In the genomic region with DNA sequence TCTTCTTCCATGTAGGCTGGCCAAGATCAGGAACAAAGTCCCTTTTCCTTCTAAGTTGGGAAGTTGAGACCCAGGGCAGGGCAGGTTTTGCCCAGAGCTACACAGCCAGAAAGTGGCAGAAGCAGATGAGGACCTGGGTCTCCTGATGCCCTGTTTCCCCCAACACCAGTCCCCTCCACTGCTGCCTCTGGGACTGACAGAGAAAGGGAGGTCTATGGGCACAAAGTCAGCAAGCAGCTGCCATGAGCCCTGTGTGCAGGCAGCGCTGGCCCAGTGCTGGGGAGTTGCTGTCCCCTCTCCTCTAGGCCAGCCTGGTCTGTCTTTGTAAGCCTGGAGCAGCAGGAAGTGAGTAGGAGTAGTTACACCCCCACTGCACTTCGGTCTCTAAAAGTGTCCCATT, we compare ENCODE assay signal across 15 cellular contexts. TPM values are rescaled to one million over a fixed set of nuclear protein-coding genes. Genes with fewer than 3 reads are reported as not detected.
A peak's percentile ranks its signal among the peaks of the same experiment; 100 is the strongest.
DNase-seq lines count a peak whose midpoint lies in the region; ATAC-seq and TF ChIP-seq lines count a peak whose summit lies in the region.
"Had no signal": no experiment of that assay in that cellular context is flagged by ENCODE, and none has a peak within 500 bp of the region (broad histone marks: within the 10 kb centered on the region; RNA-seq: fewer than 3 reads in every experiment).

No MANE protein-coding gene starts in this region.

- H3K27me3 Mint-ChIP-seq in activated CD8-positive, alpha-beta memory T cell treated with anti-CD3 and anti-CD28 coated beads, Interleukin-2, amount 10 ng/mL, durations not matched to agents 7 days and 5 days: no peaks in the 10 kb centered on the region
- H3K27me3 Mint-ChIP-seq in type B pancreatic cell: peaks cover 7% of the 10 kb centered on the region

- TF ChIP-seq POLR2A in GM18505 (IDR thresholded peaks at IDR 0.05; ENCODE audit: borderline replicate concordance, extremely low read depth, insufficient read depth, insufficient read length): no peak

- peak overlapping the region; percentile 5 for H2AK5ac ChIP-seq in neuronal stem cell (ENCODE audit: low read depth, low read length)

- peak overlapping the region; percentile 4 to 83 for H3K27ac ChIP-seq in ascending aorta
- no peak overlapping the region for H3K27ac ChIP-seq in neuronal stem cell (replicated peaks; ENCODE audit: low read length)
- H3K27ac ChIP-seq: 22Rv1 had no signal

- no peak overlapping the region for H3K4ac ChIP-seq in neuronal stem cell (ENCODE audit: low read length)

- no peak overlapping the region for H2BK5ac ChIP-seq in neuronal stem cell (ENCODE audit: low read length)

- H3K14ac ChIP-seq in neuronal stem cell (ENCODE audit: low read length): no peak overlapping the region

- H2BK12ac ChIP-seq in neuronal stem cell (ENCODE audit: low read length): no peak overlapping the region

- no peak overlapping the region for H3K4me3 Mint-ChIP-seq in activated CD8-positive, alpha-beta memory T cell treated with anti-CD3 and anti-CD28 coated beads, Interleukin-2, amount 10 ng/mL, durations not matched to agents 7 days and 5 days
- no peak overlapping the region for H3K4me3 Mint-ChIP-seq in type B pancreatic cell
- H3K4me3 Mint-ChIP-seq: CD14-positive monocyte; CD8-positive, alpha-beta T cell; H9 had no signal

- peak overlapping the region; percentile 25 for H3K18ac ChIP-seq in neuronal stem cell (ENCODE audit: low read length)

- CTCF ChIA-PET in activated CD8-positive, alpha-beta memory T cell treated with anti-CD3 and anti-CD28 coated beads, Interleukin-2, amount 10 ng/mL, durations not matched to agents 7 days and 5 days (lab: Charles Lee): no interaction called here

- intact Hi-C loops in ascending aorta (cut with DNase I): no loop called here

- H3K27me3 ChIP-seq in ascending aorta (no peaks in the 10 kb centered on the region), neuronal stem cell (ENCODE audit: control insufficient read depth in 3 of 3, insufficient read depth in 3 of 3, low read depth in 1 of 3, low read length in 3 of 3) (no peaks in the 10 kb centered on the region)

- no peak overlapping the region for H3K4me2 ChIP-seq in neuronal stem cell (ENCODE audit: insufficient read depth, low read length, poor library complexity, severe bottlenecking)

- no CpG with 5 or more reads among the region's 2 CpGs for WGBS in neuronal stem cell (ENCODE audit: extremely low coverage in 2 of 2, insufficient read length in 2 of 2, insufficient replicate concordance in 1 of 2), 2 donors

- peak overlapping the region; percentile 32 for H2AFZ ChIP-seq in neuronal stem cell (ENCODE audit: low read length)

- no peaks in the 10 kb centered on the region for H3K79me1 ChIP-seq in neuronal stem cell (ENCODE audit: low read depth, low read length)

- no peak overlapping the region for H4K8ac ChIP-seq in neuronal stem cell (ENCODE audit: low read depth, low read length)

- H2BK15ac ChIP-seq in neuronal stem cell (ENCODE audit: low read length): no peak overlapping the region

- no peaks in the 10 kb centered on the region for H3K36me3 Mint-ChIP-seq in activated CD8-positive, alpha-beta memory T cell treated with anti-CD3 and anti-CD28 coated beads, Interleukin-2, amount 10 ng/mL, durations not matched to agents 7 days and 5 days
- H3K36me3 Mint-ChIP-seq in type B pancreatic cell: no peaks in the 10 kb centered on the region
- H3K36me3 Mint-ChIP-seq: CD14-positive monocyte; CD8-positive, alpha-beta T cell had no signal

- peaks cover 2% of the 10 kb centered on the region for H3K9me3 Mint-ChIP-seq in activated CD8-positive, alpha-beta memory T cell treated with anti-CD3 and anti-CD28 coated beads, Interleukin-2, amount 10 ng/mL, durations not matched to agents 7 days and 5 days (ENCODE audit: low read depth)
- H3K9me3 Mint-ChIP-seq in type B pancreatic cell: no peaks in the 10 kb centered on the region
- H3K9me3 Mint-ChIP-seq: CD8-positive, alpha-beta T cell; H9 had no signal

- no peaks in the 10 kb centered on the region for H3K4me1 Mint-ChIP-seq in activated CD8-positive, alpha-beta memory T cell treated with anti-CD3 and anti-CD28 coated beads, Interleukin-2, amount 10 ng/mL, durations not matched to agents 7 days and 5 days
- peaks cover 20% of the 10 kb centered on the region for H3K4me1 Mint-ChIP-seq in type B pancreatic cell (ENCODE audit: unreplicated experiment)
- H3K4me1 Mint-ChIP-seq: CD14-positive monocyte had no signal

- DNase-seq in activated CD8-positive, alpha-beta memory T cell treated with anti-CD3 and anti-CD28 coated beads for 24 hours: peak; percentile 26
- no peak for DNase-seq in activated CD8-positive, alpha-beta memory T cell treated with anti-CD3 and anti-CD28 coated beads, Interleukin-2, amount 10 ng/mL, durations not matched to agents 7 days and 5 days
- DNase-seq in ascending aorta (ENCODE audit: low spot score in 2 of 2) (no peak), neuronal stem cell (ENCODE audit: low spot score) (no peak), type B pancreatic cell (ENCODE audit: extremely low spot score, unreplicated experiment) (peak; percentile 43)
- DNase-seq in activated CD4-positive, CD25-positive, alpha-beta regulatory T cell treated with anti-CD3 and anti-CD28 coated beads, Interleukin-2, amount 50 U/mL, for 72 hours: no peak
- DNase-seq: COR-L47, DND-41, GDM1, GOT3, H9 had no signal

- ATAC-seq in activated CD8-positive, alpha-beta memory T cell treated with anti-CD3 and anti-CD28 coated beads, Interleukin-2, amount 10 ng/mL, durations not matched to agents 7 days and 5 days: no peak
- no peak for ATAC-seq in GM18505 (IDR thresholded peaks at IDR 0.05; ENCODE audit: unreplicated experiment)
- ATAC-seq: CD8-positive, alpha-beta T cell had no signal

- no peaks in the 10 kb centered on the region for H3K9me3 ChIP-seq in ascending aorta
- H3K9me3 ChIP-seq in neuronal stem cell (replicated peaks in 1 of 2; ENCODE audit: control insufficient read depth in 2 of 2, insufficient read depth in 1 of 2, low read depth in 1 of 2, low read length in 2 of 2): peaks cover 3% of the 10 kb centered on the region in 2 donors

- no peak overlapping the region for H2BK120ac ChIP-seq in neuronal stem cell (ENCODE audit: low read depth, low read length)

- H3K4me3 ChIP-seq in ascending aorta (no peak overlapping the region), neuronal stem cell (ENCODE audit: low read length in 2 of 2) (no peak overlapping the region)

- H3K4me1 ChIP-seq in ascending aorta (peaks cover 0 to 38% of the 10 kb centered on the region in 2 donors), neuronal stem cell (ENCODE audit: control insufficient read depth in 2 of 2, insufficient read depth in 1 of 2, low read depth in 1 of 2, low read length in 2 of 2) (peaks cover 13 to 14% of the 10 kb centered on the region in 2 donors)

- no peak overlapping the region for H4K91ac ChIP-seq in neuronal stem cell (ENCODE audit: low read depth, low read length, poor library complexity)

- H3K36me3 ChIP-seq in ascending aorta: no peaks in the 10 kb centered on the region
- no peaks in the 10 kb centered on the region for H3K36me3 ChIP-seq in neuronal stem cell (replicated peaks in 1 of 2; ENCODE audit: control insufficient read depth in 2 of 2, insufficient read depth in 2 of 2, low read length in 2 of 2)

- no peak overlapping the region for H3K27ac Mint-ChIP-seq in activated CD8-positive, alpha-beta memory T cell treated with anti-CD3 and anti-CD28 coated beads, Interleukin-2, amount 10 ng/mL, durations not matched to agents 7 days and 5 days
- H3K27ac Mint-ChIP-seq in type B pancreatic cell: no peak overlapping the region
- H3K27ac Mint-ChIP-seq: CD14-positive monocyte; CD8-positive, alpha-beta T cell; H9 had no signal

- TF ChIP-seq CTCF in ascending aorta (IDR thresholded peaks at IDR 0.05) (no peak), type B pancreatic cell (conservative IDR thresholded peaks at IDR 0.05) (no peak)

- H3K9ac ChIP-seq in neuronal stem cell (ENCODE audit: low read depth, low read length, poor library complexity): no peak overlapping the region

- H3K23ac ChIP-seq in neuronal stem cell (ENCODE audit: low read depth, low read length, poor library complexity): no peak overlapping the region

RNA-seq across cellular contexts. Expression of a gene that starts 46.9 kb away (rescaled TPM):
- 1 to 10 TPM in 1 of 2 experiments, under 1 TPM in 1; 0.33 to 2.1 TPM for total RNA-seq in activated CD8-positive, alpha-beta memory T cell treated with anti-CD3 and anti-CD28 coated beads, Interleukin-2, amount 10 ng/mL, durations not matched to agents 7 days and 5 days
- total RNA-seq in ascending aorta (33.2 TPM), type B pancreatic cell (ENCODE audit: low replicate concordance) (33.8 and 43.2 TPM in 2 replicates)
- 1.4 TPM for polyA plus RNA-seq in neuronal stem cell (2013, experiment 1 of 2)
- 1.7 TPM for polyA plus RNA-seq in neuronal stem cell (2013, experiment 2 of 2)
- polyA plus RNA-seq: CD14-positive monocyte had no signal

Comparison
In these comparisons a context has a peak if more than half of its experiments do, and no peak if none do; other contexts are left out.
1. DNase-seq: peak in activated CD8-positive, alpha-beta memory T cell treated with anti-CD3 and anti-CD28 coated beads for 24 hours (single experiment) and type B pancreatic cell (single experiment); none in activated CD8-positive, alpha-beta memory T cell treated with anti-CD3 and anti-CD28 coated beads, Interleukin-2, amount 10 ng/mL, durations not matched to agents 7 days and 5 days (single experiment), ascending aorta (0 of 2), neuronal stem cell (single experiment) and activated CD4-positive, CD25-positive, alpha-beta regulatory T cell treated with anti-CD3 and anti-CD28 coated beads, Interleukin-2, amount 50 U/mL, for 72 hours (single experiment).
2. RNA of a gene that starts 46.9 kb away (total RNA-seq): 33.8 to 43.2 TPM in type B pancreatic cell and 33.2 TPM in ascending aorta (single experiment); 0.33 to 2.1 TPM in activated CD8-positive, alpha-beta memory T cell treated with anti-CD3 and anti-CD28 coated beads, Interleukin-2, amount 10 ng/mL, durations not matched to agents 7 days and 5 days; every median in the first group is over 10 times any median in the second.